ENCODE assay signal across 20 cellular contexts in genomic region chr22:30857791-30858190, GRCh38.
"Had no signal": no experiment of that assay in that cellular context is flagged by ENCODE, and none has a peak within 500 bp of the region (broad histone marks: within the 10 kb centered on the region; RNA-seq: fewer than 3 reads in every experiment).

No MANE protein-coding gene starts in this region.

- H3K4me3 ChIP-seq: body of pancreas, cardiac muscle cell, mucosa of descending colon, spleen had no signal

- H3K36me3 ChIP-seq: cardiac muscle cell, spleen had no signal

- ATAC-seq: activated naive CD8-positive, alpha-beta T cell treated with anti-CD3 and anti-CD28 coated beads, Interleukin-2, amount 50 U/mL, for 24 hours; activated T-cell treated with anti-CD3 and anti-CD28 coated beads, Interleukin-2, amount 50 U/mL, for 72 hours; body of pancreas; esophagus mucosa; left ventricle myocardium superior; mucosa of descending colon had no signal

- H3K9me3 ChIP-seq: body of pancreas, mucosa of descending colon had no signal

- H3K27me3 ChIP-seq: body of pancreas, cardiac muscle cell had no signal

- DNase-seq: activated CD4-positive, alpha-beta T cell treated with anti-CD3 and anti-CD28 coated beads for 1 hour; activated gamma-delta T cell; activated naive CD4-positive, alpha-beta T cell treated with anti-CD3 and anti-CD28 coated beads, Interleukin-2, amount 50 U/mL, for 16 hours; activated naive CD8-positive, alpha-beta T cell treated with anti-CD3 and anti-CD28 coated beads, Interleukin-2, amount 50 U/mL, for 24 hours; activated T-cell treated with anti-CD3 and anti-CD28 coated beads, Interleukin-2, amount 50 U/mL, for 72 hours; anterior cingulate cortex; body of pancreas; effector CD4-positive, alpha-beta T cell; foreskin melanocyte; left ventricle myocardium superior; mucosa of descending colon; nephron progenitor cell; occipital lobe; retina; stimulated activated CD4-positive, alpha-beta T cell treated with anti-CD3 and anti-CD28 coated beads, Interleukin-4, amount 100 ng/mL, for 1 hour; stimulated activated naive CD4-positive, alpha-beta T cell; T-helper 9 cell had no signal

- H3K4me1 ChIP-seq: body of pancreas, spleen had no signal

- H3K27ac ChIP-seq: body of pancreas, cardiac muscle cell, spleen had no signal
